In the genomic region with DNA sequence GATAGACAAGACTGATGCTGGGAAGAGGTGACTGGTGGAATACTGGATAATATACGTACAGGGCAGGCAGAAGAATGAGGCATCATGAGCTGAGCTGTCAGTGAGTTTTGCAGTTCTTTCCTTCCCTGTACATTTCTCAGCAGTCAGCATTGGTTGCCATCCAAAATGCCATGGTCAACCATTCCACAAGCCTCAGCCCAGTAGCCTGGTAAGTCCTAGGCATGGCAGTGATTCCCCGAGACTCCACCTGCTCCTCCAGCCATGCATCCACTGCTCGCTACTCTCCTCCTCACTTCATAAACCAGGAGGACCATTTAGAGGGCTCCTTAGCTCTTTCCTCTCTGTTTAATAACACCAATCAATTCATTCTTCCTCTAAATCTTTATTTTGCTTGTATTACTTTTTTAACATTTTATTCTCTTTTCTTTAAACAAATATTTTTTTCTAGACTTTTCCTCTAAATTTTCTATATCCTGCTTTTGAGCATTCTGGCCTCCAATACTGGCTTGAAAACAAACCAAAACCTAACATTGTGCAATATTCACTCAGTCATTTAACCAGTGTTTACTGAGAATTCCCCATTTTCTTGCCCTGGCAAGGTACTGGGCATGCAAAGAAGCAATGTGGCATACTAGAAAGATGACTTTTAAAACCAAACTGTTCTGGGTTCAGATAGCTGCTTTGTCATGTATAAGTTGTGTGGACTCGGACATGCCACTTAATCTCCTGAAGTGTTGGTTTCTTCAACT, we compare ENCODE assay signal across 26 cellular contexts.
A peak's percentile ranks its signal among the peaks of the same experiment; 100 is the strongest.
DNase-seq lines count a peak whose midpoint lies in the region; ATAC-seq and TF ChIP-seq lines count a peak whose summit lies in the region.
"Had no signal": no experiment of that assay in that cellular context is flagged by ENCODE, and none has a peak within 500 bp of the region (broad histone marks: within the 10 kb centered on the region; RNA-seq: fewer than 3 reads in every experiment).

No MANE protein-coding gene starts in this region.

- DNase-seq in AG08395 (ENCODE audit: low spot score), result peak; percentile 31
- peak; percentile 52 for DNase-seq in PC-3
- peak; percentile 56 for DNase-seq in epithelial cell of proximal tubule (ENCODE audit: low read depth)
- no peak for DNase-seq in left lobe of liver (ENCODE audit: low spot score)
- no peak for DNase-seq in SHP77 treated with DMSO at 0.1 percent for 48 hours (lab: John Stamatoyannopoulos, UW)
- no peak for DNase-seq in DMS153 treated with DMSO at 0.1 percent for 48 hours (lab: John Stamatoyannopoulos, UW; ENCODE audit: unreplicated experiment)
- no peak for DNase-seq in heart left ventricle
- DNase-seq in ecto neural progenitor cell (ENCODE audit: low spot score), result no peak
- DNase-seq: activated CD4-positive, CD25-positive, alpha-beta regulatory T cell; activated CD8-positive, alpha-beta T cell treated with anti-CD3 and anti-CD28 coated beads, Interleukin-2, amount 10 ng/mL, durations not matched to agents 7 days and 5 days; activated naive CD4-positive, alpha-beta T cell treated with Interleukin-2 at 50 U/mL for 16 hours; activated T-cell treated with anti-CD3 and anti-CD28 coated beads, Interleukin-2, amount 50 U/mL, for 24 hours; CD4-positive, alpha-beta memory T cell; effector memory CD4-positive, alpha-beta T cell; foreskin melanocyte; GF-D8; KBM-7; mesendoderm; naive thymus-derived CD4-positive, alpha-beta T cell; NCI-H187 treated with DMSO at 0.1 percent for 48 hours; NCI-H446; Peyer's patch had no signal

- CTCF ChIA-PET in PC-3 (lab: Charles Lee), result no interaction called here

- H3K4me1 ChIP-seq in PC-3 (ENCODE audit: insufficient read depth, low read length), result peaks cover 55% of the 10 kb centered on the region
- peaks cover 0 to 2% (median 0%) of the 10 kb centered on the region in 12 donors for H3K4me1 ChIP-seq in heart left ventricle

- H3K4me2 ChIP-seq in PC-3 (ENCODE audit: low read length), result no peak overlapping the region

- H3K36me3 ChIP-seq in PC-3 (ENCODE audit: low read depth, low read length) (no peaks in the 10 kb centered on the region), heart left ventricle (no peaks in the 10 kb centered on the region)
- H3K36me3 ChIP-seq: ascending aorta, Peyer's patch, thoracic aorta had no signal

- 0 out of 2 replicates have a peak, but pooled peaks cover 3% of the 10 kb centered on the region for H3K9me2 ChIP-seq in PC-3 (replicated peaks; ENCODE audit: low read length)

- peaks cover 19% of the 10 kb centered on the region for H3F3A ChIP-seq in PC-3 (ENCODE audit: low read length, unreplicated experiment)

- no peaks in the 10 kb centered on the region for H3K79me2 ChIP-seq in PC-3 (ENCODE audit: low read length)

- intact Hi-C loops in PC-3 (cut with micrococcal nuclease) (loop anchor here (10.0 kb wide), 1 partner anchor 139 kb away; no protein-coding TSS in a partner anchor), heart left ventricle (cut with DNase I) (no loop called here)

- H3K4me3 ChIP-seq in PC-3 (ENCODE audit: low read length) (no peak overlapping the region), epithelial cell of proximal tubule (ENCODE audit: low read depth, low read length) (no peak overlapping the region), heart left ventricle (no peak overlapping the region)
- H3K4me3 ChIP-seq: ascending aorta, Peyer's patch, thoracic aorta had no signal

- H3K27ac ChIP-seq in PC-3 (ENCODE audit: low read length) (peak overlapping the region; percentile 11; the same call in 1 of the 2 replicates), heart left ventricle (no peak overlapping the region)
- H3K27ac ChIP-seq: ascending aorta, Peyer's patch, thoracic aorta had no signal

- 0 out of 2 replicates have a peak overlapping the region, but pooled peaks have one; percentile 21 for H2AFZ ChIP-seq in PC-3 (ENCODE audit: low read length)

- POLR2A ChIA-PET in PC-3 (lab: Charles Lee; ENCODE audit: unreplicated experiment), result interaction anchor here (0.6 to 0.7 kb wide), 2 partner anchors 30 to 65 kb away, joined by 3 to 8 read pairs; no protein-coding TSS in a partner anchor

- no peak overlapping the region for H3K9ac ChIP-seq in PC-3 (ENCODE audit: low read length)

- H3K9me3 ChIP-seq in PC-3 (ENCODE audit: low read length) (no peaks in the 10 kb centered on the region), heart left ventricle (no peaks in the 10 kb centered on the region)
- H3K9me3 ChIP-seq: ascending aorta, Peyer's patch, thoracic aorta had no signal

- TF ChIP-seq POLR2A in heart left ventricle (IDR thresholded peaks at IDR 0.05), result no peak

- no peaks in the 10 kb centered on the region for H4K20me1 ChIP-seq in PC-3 (ENCODE audit: low read length)

- 82 to 94% (median 85%) methylated on average over 4 of the region's 4 CpGs for WGBS in heart left ventricle, 4 donors

- H3K27me3 ChIP-seq in PC-3 (ENCODE audit: low read length) (no peaks in the 10 kb centered on the region), heart left ventricle (no peaks in the 10 kb centered on the region)
- H3K27me3 ChIP-seq: ascending aorta, Peyer's patch had no signal

- no TSS peak for BruUV-seq in PC-3 (replicated peaks; lab: Mats Ljungman, UMichigan)

- ATAC-seq in PC-3 (no peak), left lobe of liver (peak; percentile 56), heart left ventricle (no peak)
- ATAC-seq: activated CD8-positive, alpha-beta T cell treated with anti-CD3 and anti-CD28 coated beads, Interleukin-2, amount 10 ng/mL, durations not matched to agents 7 days and 5 days; naive thymus-derived CD4-positive, alpha-beta T cell; SK-N-SH treated with all-trans-retinoic acid at 6 μM for 48 hours; stimulated activated memory B cell treated with anti-CD40 and anti-IgM and Interleukin-4, amounts not matched to agents 10 μg/mL and 1 μg/mL and 100 μg/mL, for 72 hours had no signal

- TF ChIP-seq CTCF in PC-3 (conservative IDR thresholded peaks at IDR 0.05; ENCODE audit: low read depth, low read length), result no peak
- no peak for TF ChIP-seq CTCF in epithelial cell of proximal tubule (conservative IDR thresholded peaks at IDR 0.05; ENCODE audit: low read depth, low read length)
- no peak for TF ChIP-seq CTCF in heart left ventricle (IDR thresholded peaks at IDR 0.05)

Comparison
In these comparisons a context has a peak if more than half of its experiments do, and no peak if none do; other contexts are left out.
1. DNase-seq: peak in AG08395 (single experiment), PC-3 (single experiment) and epithelial cell of proximal tubule (single experiment); none in left lobe of liver (single experiment), SHP77 treated with DMSO at 0.1 percent for 48 hours (single experiment), DMS153 treated with DMSO at 0.1 percent for 48 hours (single experiment), heart left ventricle (0 of 5) and ecto neural progenitor cell (single experiment).